1 cellular context compared by ENCODE assay signal in genomic region chr7:158587425-158588084, GRCh38.
TF ChIP-seq lines count a peak whose summit lies in the region.

TSS of gene PTPRN2 (minus strand) at chr7:158587823.

TF ChIP-seq in HepG2, 621 proteins besides CTCF, POLR2A, EP300 and RAD21 (continued from another document):
- TF ChIP-seq ZNF687 (CRISPR knock-in tag; IDR thresholded peaks at IDR 0.05) (no peak), ZBTB33 (CRISPR knock-in tag; IDR thresholded peaks at IDR 0.05) (no peak), NR2C2 (CRISPR knock-in tag; IDR thresholded peaks at IDR 0.05; ENCODE audit: borderline replicate concordance) (no peak), ZNF24 (IDR thresholded peaks at IDR 0.05) (no peak), ZBTB14 (CRISPR knock-in tag; IDR thresholded peaks at IDR 0.05) (0 out of 2 replicates have a peak, but pooled peaks have one; percentile 17), ZNF382 (CRISPR knock-in tag; IDR thresholded peaks at IDR 0.05; ENCODE audit: borderline replicate concordance) (no peak), HMGXB4 (CRISPR knock-in tag; IDR thresholded peaks at IDR 0.05; ENCODE audit: borderline replicate concordance in 1 of 2, low read depth in 1 of 2) (no peak), SATB2 (CRISPR knock-in tag; IDR thresholded peaks at IDR 0.05) (no peak), NFRKB (IDR thresholded peaks at IDR 0.05) (no peak), POLR2AphosphoS2 (IDR thresholded peaks at IDR 0.05; ENCODE audit: low read depth, low read length) (no peak), SNAI1 (CRISPR knock-in tag; IDR thresholded peaks at IDR 0.05; ENCODE audit: borderline replicate concordance) (no peak), FOXA3 (CRISPR knock-in tag; IDR thresholded peaks at IDR 0.05) (no peak), MEIS1 (CRISPR knock-in tag; IDR thresholded peaks at IDR 0.05; ENCODE audit: borderline replicate concordance) (no peak), ZNF75D (CRISPR knock-in tag; IDR thresholded peaks at IDR 0.05; ENCODE audit: borderline replicate concordance) (no peak)
